Comparison of ENCODE assay signal across 9 cellular contexts in genomic region chr16:69823831-69824563, GRCh38.
DNase-seq lines count a peak whose midpoint lies in the region; ATAC-seq and TF ChIP-seq lines count a peak whose summit lies in the region.
"Had no signal": no experiment of that assay in that cellular context is flagged by ENCODE, and none has a peak within 500 bp of the region (broad histone marks: within the 10 kb centered on the region; RNA-seq: fewer than 3 reads in every experiment).

No MANE protein-coding gene starts in this region.

- TF ChIP-seq CTCF in esophagus squamous epithelium (IDR thresholded peaks at IDR 0.05) (no peak), spleen (IDR thresholded peaks at IDR 0.05 in 8 of 11, conservative IDR thresholded peaks at IDR 0.05 in 3 of 11) (no peak)

- H3K27me3 ChIP-seq in esophagus squamous epithelium (no peaks in the 10 kb centered on the region), spleen (replicated peaks in 1 of 7) (no peaks in the 10 kb centered on the region)

- peaks cover 0 to 17% (median 0%) of the 10 kb centered on the region in 3 donors for H3K4me1 ChIP-seq in esophagus squamous epithelium
- H3K4me1 ChIP-seq in spleen: peaks cover 7 to 31% (median 18%) of the 10 kb centered on the region in 6 donors

- H3K4me3 ChIP-seq in esophagus squamous epithelium: no peak overlapping the region
- peak overlapping the region in 1 of 8 donors; percentile 27 for H3K4me3 ChIP-seq in spleen

- peaks cover 0 to 25% (median 0%) of the 10 kb centered on the region in 3 donors for H3K36me3 ChIP-seq in esophagus squamous epithelium
- peaks cover 0 to 61% (median 8%) of the 10 kb centered on the region in 6 donors for H3K36me3 ChIP-seq in spleen

- no peak for TF ChIP-seq POLR2A in esophagus squamous epithelium (IDR thresholded peaks at IDR 0.05)
- TF ChIP-seq POLR2A in spleen (IDR thresholded peaks at IDR 0.05): no peak

- intact Hi-C loops in esophagus squamous epithelium (cut with DNase I): no loop called here
- intact Hi-C loops in spleen (cut with DNase I; ENCODE audit: low total_unique reads): no loop called here

- ATAC-seq in HG03045 (IDR thresholded peaks at IDR 0.05; ENCODE audit: unreplicated experiment): peak; percentile 80
- ATAC-seq in stimulated activated naive CD8-positive, alpha-beta T cell treated with anti-CD3 and anti-CD28 coated beads, Interleukin-15, Interleukin-2, amounts not matched to agents 100 U/mL and 50 U/mL, for 24 hours: no peak

- H3K27ac ChIP-seq in esophagus squamous epithelium (peak overlapping the region in 3 of 4 donors; percentile 33 to 70 (median 45)), spleen (peak overlapping the region; percentile 8 to 89 (median 80))

- H3K9me3 ChIP-seq in esophagus squamous epithelium (no peaks in the 10 kb centered on the region), spleen (no peaks in the 10 kb centered on the region)

- WGBS in esophagus squamous epithelium, 2 donors: 60 to 78% methylated on average over 8 to 10 of the region's 10 CpGs
- whole genome bisulfite sequencing in spleen, 5 donors: 39 to 50% (median 45%) methylated on average over 10 of the region's 10 CpGs

- DNase-seq in GM19238 (ENCODE audit: insufficient read length, low spot score) (peak; percentile 65), esophagus squamous epithelium (lab: John Stamatoyannopoulos, UW) (no peak), spleen (peak; percentile 84), SK-N-DZ (ENCODE audit: low spot score) (no peak), foreskin melanocyte (no peak), NCI-H69 (lab: John Stamatoyannopoulos, UW) (no peak)
- no peak for DNase-seq in stimulated activated naive CD8-positive, alpha-beta T cell treated with anti-CD3 and anti-CD28 coated beads, Interleukin-15, Interleukin-2, amounts not matched to agents 100 U/mL and 50 U/mL, for 24 hours
- DNase-seq: stimulated activated naive CD4-positive, alpha-beta T cell treated with Interleukin-2 at 50 U/mL for 16 hours had no signal

Comparison
In these comparisons a context has a peak if more than half of its experiments do, and no peak if none do; other contexts are left out.
1. DNase-seq: peak in GM19238 (single experiment) and spleen (single experiment); none in esophagus squamous epithelium (single experiment), SK-N-DZ (single experiment), foreskin melanocyte (single experiment), NCI-H69 (single experiment) and stimulated activated naive CD8-positive, alpha-beta T cell treated with anti-CD3 and anti-CD28 coated beads, Interleukin-15, Interleukin-2, amounts not matched to agents 100 U/mL and 50 U/mL, for 24 hours (single experiment).